ENCODE assay signal across 1 cellular context in genomic region chr19:14407889-14408640, GRCh38.
TF ChIP-seq lines count a peak whose summit lies in the region.

No MANE protein-coding gene starts in this region.

TF ChIP-seq in K562, 482 proteins besides CTCF, POLR2A, EP300 and RAD21 (continued from another document):
- TF ChIP-seq ZFP91 (CRISPR knock-in tag; IDR thresholded peaks at IDR 0.05) (no peak), RFX5 (IDR thresholded peaks at IDR 0.05; ENCODE audit: low read depth, low read length) (no peak), GABPB2 (CRISPR knock-in tag; conservative IDR thresholded peaks at IDR 0.05) (peak; percentile 33; the same call in 1 of the 2 replicates), THRAP3 (IDR thresholded peaks at IDR 0.05; ENCODE audit: borderline replicate concordance) (peak; percentile 37; the same call in 1 of the 2 replicates), POLR2G (IDR thresholded peaks at IDR 0.05; ENCODE audit: low read depth, low read length) (peak; percentile 88), CEBPG (CRISPR knock-in tag; IDR thresholded peaks at IDR 0.05) (peak; percentile 15; the same call in 1 of the 2 replicates), CEBPG (tag; conservative IDR thresholded peaks at IDR 0.05 in 1 of 2, IDR thresholded peaks at IDR 0.05 in 1 of 2) (no peak)
